Comparison of ENCODE assay signal across 16 cellular contexts in the genomic region with DNA sequence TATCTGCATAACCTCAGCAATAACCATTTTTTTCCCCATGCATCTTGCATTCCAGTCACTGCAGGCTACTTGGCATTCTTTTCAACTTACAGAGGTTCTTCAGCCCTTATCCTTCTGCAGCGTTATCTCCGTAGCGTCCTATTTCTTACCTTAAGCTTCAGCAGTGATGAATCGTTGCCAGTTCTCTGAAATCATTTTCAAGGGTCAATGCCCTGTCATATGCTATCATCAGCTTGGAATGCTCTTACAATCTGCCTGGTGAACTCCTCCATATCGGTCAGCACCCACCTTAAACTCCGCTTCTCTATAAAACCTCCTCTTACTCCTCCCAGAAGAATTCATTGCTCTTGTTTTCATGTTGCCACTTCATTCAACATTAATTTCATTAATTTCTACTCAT.
DNase-seq lines count a peak whose midpoint lies in the region; ATAC-seq, FAIRE-seq and TF ChIP-seq lines count a peak whose summit lies in the region.
"Had no signal": no experiment of that assay in that cellular context is flagged by ENCODE, and none has a peak within 500 bp of the region (broad histone marks: within the 10 kb centered on the region; RNA-seq: fewer than 3 reads in every experiment).

No MANE protein-coding gene starts in this region.

- H3K4me3 ChIP-seq in RWPE2 (ENCODE audit: severe bottlenecking) (no peak overlapping the region), hepatocyte (no peak overlapping the region)
- H3K4me3 ChIP-seq: colonic mucosa, stomach had no signal

- no peak for DNase-seq in activated naive CD8-positive, alpha-beta T cell treated with anti-CD3 and anti-CD28 coated beads, Interleukin-2, amount 10 ng/mL, durations not matched to agents 7 days and 5 days
- no peak for DNase-seq in activated naive CD8-positive, alpha-beta T cell treated with anti-CD3 and anti-CD28 coated beads for 36 hours
- DNase-seq in RWPE2 (ENCODE audit: low spot score), result no peak
- peak; percentile 20 for DNase-seq in hepatocyte (ENCODE audit: low spot score)
- peak; percentile 63 for DNase-seq in urothelium cell line (ENCODE audit: low spot score)
- no peak for DNase-seq in DMS53 treated with DMSO at 0.1 percent for 48 hours (lab: John Stamatoyannopoulos, UW; ENCODE audit: unreplicated experiment)
- DNase-seq in NCI-H748 (lab: John Stamatoyannopoulos, UW; ENCODE audit: unreplicated experiment), result no peak
- DNase-seq in central memory CD4-positive, alpha-beta T cell, result no peak
- DNase-seq: activated CD8-positive, alpha-beta memory T cell treated with anti-CD3 and anti-CD28 coated beads, Interleukin-2, amount 10 ng/mL, durations not matched to agents 7 days and 5 days; activated naive CD4-positive, alpha-beta T cell treated with Interleukin-2 at 50 U/mL for 16 hours; colonic mucosa; hypothalamus; NCI-H2171; stomach had no signal

- WGBS in hepatocyte (ENCODE audit: low lambda C conversion rate, missing lambda C conversion rate), result 34% methylated on average over 6 of the region's 6 CpGs

- H3K36me3 Mint-ChIP-seq in activated naive CD8-positive, alpha-beta T cell treated with anti-CD3 and anti-CD28 coated beads, Interleukin-2, amount 10 ng/mL, durations not matched to agents 7 days and 5 days, result peaks cover 3% of the 10 kb centered on the region
- no peaks in the 10 kb centered on the region for H3K36me3 Mint-ChIP-seq in activated naive CD8-positive, alpha-beta T cell treated with anti-CD3 and anti-CD28 coated beads for 36 hours
- H3K36me3 Mint-ChIP-seq: activated CD8-positive, alpha-beta memory T cell treated with anti-CD3 and anti-CD28 coated beads, Interleukin-2, amount 10 ng/mL, durations not matched to agents 7 days and 5 days had no signal

- H3K4me3 Mint-ChIP-seq in activated naive CD8-positive, alpha-beta T cell treated with anti-CD3 and anti-CD28 coated beads, Interleukin-2, amount 10 ng/mL, durations not matched to agents 7 days and 5 days, result no peak overlapping the region
- no peak overlapping the region for H3K4me3 Mint-ChIP-seq in activated naive CD8-positive, alpha-beta T cell treated with anti-CD3 and anti-CD28 coated beads for 36 hours
- H3K4me3 Mint-ChIP-seq: activated CD8-positive, alpha-beta memory T cell treated with anti-CD3 and anti-CD28 coated beads, Interleukin-2, amount 10 ng/mL, durations not matched to agents 7 days and 5 days; neural crest cell had no signal

- H3K27me3 ChIP-seq in RWPE2 (ENCODE audit: insufficient read depth, poor library complexity, severe bottlenecking) (no peaks in the 10 kb centered on the region), hepatocyte (no peaks in the 10 kb centered on the region)
- H3K27me3 ChIP-seq: colonic mucosa, stomach had no signal

- no peaks in the 10 kb centered on the region for H3K36me3 ChIP-seq in RWPE2 (ENCODE audit: low read depth)
- H3K36me3 ChIP-seq in hepatocyte (replicated peaks; ENCODE audit: insufficient read depth, low read depth), result no peaks in the 10 kb centered on the region
- H3K36me3 ChIP-seq: colonic mucosa, stomach had no signal

- POLR2A ChIA-PET in activated naive CD8-positive, alpha-beta T cell treated with anti-CD3 and anti-CD28 coated beads, Interleukin-2, amount 10 ng/mL, durations not matched to agents 7 days and 5 days (lab: Charles Lee), result interaction anchor here (0.6 to 1.1 kb wide), 4 partner anchors 11 to 203 kb away, joined by 3 to 4 read pairs (median 3); no protein-coding TSS in a partner anchor

- H4K20me1 ChIP-seq in hepatocyte (ENCODE audit: insufficient read depth, poor library complexity, severe bottlenecking), result no peaks in the 10 kb centered on the region

- no peak for ATAC-seq in activated naive CD8-positive, alpha-beta T cell treated with anti-CD3 and anti-CD28 coated beads, Interleukin-2, amount 10 ng/mL, durations not matched to agents 7 days and 5 days (ENCODE audit: low read depth)
- ATAC-seq in RWPE2 (ENCODE audit: low read depth), result peak; percentile 93
- ATAC-seq: activated CD8-positive, alpha-beta memory T cell treated with anti-CD3 and anti-CD28 coated beads, Interleukin-2, amount 10 ng/mL, durations not matched to agents 7 days and 5 days; esophagus mucosa had no signal

- TF ChIP-seq CTCF in RWPE2 (IDR thresholded peaks at IDR 0.05; ENCODE audit: poor library complexity, severe bottlenecking) (no peak), hepatocyte (IDR thresholded peaks at IDR 0.05; ENCODE audit: poor library complexity) (no peak)

- FAIRE-seq in urothelium cell line (lab: Jason Lieb, UNC), result no peak

- H3K9me2 ChIP-seq in hepatocyte (replicated peaks; ENCODE audit: insufficient read depth), result no peaks in the 10 kb centered on the region

- peak overlapping the region; percentile 57 for H3K27ac ChIP-seq in RWPE2 (ENCODE audit: poor library complexity, severe bottlenecking)
- H3K27ac ChIP-seq in hepatocyte, result no peak overlapping the region
- H3K27ac ChIP-seq: colonic mucosa, stomach had no signal

- H3K9me3 ChIP-seq in RWPE2 (ENCODE audit: severe bottlenecking), result no peaks in the 10 kb centered on the region
- H3K9me3 ChIP-seq in hepatocyte (ENCODE audit: low read depth), result no peaks in the 10 kb centered on the region
- H3K9me3 ChIP-seq: colonic mucosa, stomach had no signal

- H3K4me1 ChIP-seq in RWPE2 (ENCODE audit: insufficient read depth, poor library complexity, severe bottlenecking) (peaks cover 30% of the 10 kb centered on the region), hepatocyte (ENCODE audit: insufficient read depth) (peaks cover 9% of the 10 kb centered on the region)
- H3K4me1 ChIP-seq: colonic mucosa, stomach had no signal

- H3K27ac Mint-ChIP-seq in activated naive CD8-positive, alpha-beta T cell treated with anti-CD3 and anti-CD28 coated beads, Interleukin-2, amount 10 ng/mL, durations not matched to agents 7 days and 5 days, result peak overlapping the region; percentile 17
- H3K27ac Mint-ChIP-seq in activated naive CD8-positive, alpha-beta T cell treated with anti-CD3 and anti-CD28 coated beads for 36 hours, result no peak overlapping the region
- H3K27ac Mint-ChIP-seq: activated CD8-positive, alpha-beta memory T cell treated with anti-CD3 and anti-CD28 coated beads, Interleukin-2, amount 10 ng/mL, durations not matched to agents 7 days and 5 days had no signal

- no peak overlapping the region for H2AFZ ChIP-seq in hepatocyte

- H3K4me1 Mint-ChIP-seq in activated naive CD8-positive, alpha-beta T cell treated with anti-CD3 and anti-CD28 coated beads, Interleukin-2, amount 10 ng/mL, durations not matched to agents 7 days and 5 days, result peaks cover 51% of the 10 kb centered on the region
- peaks cover 62% of the 10 kb centered on the region for H3K4me1 Mint-ChIP-seq in activated naive CD8-positive, alpha-beta T cell treated with anti-CD3 and anti-CD28 coated beads for 36 hours

- no peaks in the 10 kb centered on the region for H3K79me2 ChIP-seq in hepatocyte

- no peak overlapping the region for H3K4me2 ChIP-seq in hepatocyte

- peaks cover 2% of the 10 kb centered on the region for H3K9me3 Mint-ChIP-seq in activated naive CD8-positive, alpha-beta T cell treated with anti-CD3 and anti-CD28 coated beads, Interleukin-2, amount 10 ng/mL, durations not matched to agents 7 days and 5 days
- H3K9me3 Mint-ChIP-seq in activated naive CD8-positive, alpha-beta T cell treated with anti-CD3 and anti-CD28 coated beads for 36 hours, result peaks cover 2% of the 10 kb centered on the region
- H3K9me3 Mint-ChIP-seq: neural crest cell had no signal

- no peaks in the 10 kb centered on the region for H3K27me3 Mint-ChIP-seq in activated naive CD8-positive, alpha-beta T cell treated with anti-CD3 and anti-CD28 coated beads, Interleukin-2, amount 10 ng/mL, durations not matched to agents 7 days and 5 days
- no peaks in the 10 kb centered on the region for H3K27me3 Mint-ChIP-seq in activated naive CD8-positive, alpha-beta T cell treated with anti-CD3 and anti-CD28 coated beads for 36 hours
- H3K27me3 Mint-ChIP-seq: activated CD8-positive, alpha-beta memory T cell treated with anti-CD3 and anti-CD28 coated beads, Interleukin-2, amount 10 ng/mL, durations not matched to agents 7 days and 5 days had no signal

Comparison
In these comparisons a context has a peak if more than half of its experiments do, and no peak if none do; other contexts are left out.
1. DNase-seq: peak in hepatocyte (single experiment) and urothelium cell line (single experiment); none in activated naive CD8-positive, alpha-beta T cell treated with anti-CD3 and anti-CD28 coated beads, Interleukin-2, amount 10 ng/mL, durations not matched to agents 7 days and 5 days (single experiment), activated naive CD8-positive, alpha-beta T cell treated with anti-CD3 and anti-CD28 coated beads for 36 hours (single experiment), RWPE2 (single experiment), DMS53 treated with DMSO at 0.1 percent for 48 hours (single experiment), NCI-H748 (single experiment) and central memory CD4-positive, alpha-beta T cell (single experiment).